Comparison of ENCODE assay signal across 11 cellular contexts in the genomic region with DNA sequence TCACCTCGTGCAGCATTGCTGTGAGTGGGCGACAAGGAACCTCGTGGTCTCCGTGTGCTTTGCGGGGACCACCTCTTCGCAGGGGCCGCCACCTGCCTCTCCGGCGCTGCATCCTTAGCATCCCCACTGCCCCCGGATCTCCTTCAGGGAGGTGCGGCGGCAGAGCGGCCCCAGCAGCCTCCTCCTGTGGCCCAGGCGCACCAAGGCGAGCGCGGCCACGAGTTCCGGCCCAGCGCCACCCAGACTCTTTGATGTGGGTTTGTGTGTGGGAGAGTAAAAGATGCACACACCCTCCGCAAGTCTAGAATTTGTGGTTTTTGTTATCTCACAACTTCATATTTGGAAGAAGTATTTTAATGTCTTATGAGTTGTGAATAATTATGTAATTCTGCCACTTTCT.
DNase-seq lines count a peak whose midpoint lies in the region; ATAC-seq, FAIRE-seq and TF ChIP-seq lines count a peak whose summit lies in the region.
"Had no signal": no experiment of that assay in that cellular context is flagged by ENCODE, and none has a peak within 500 bp of the region (broad histone marks: within the 10 kb centered on the region; RNA-seq: fewer than 3 reads in every experiment).

No MANE protein-coding gene starts in this region.

- H3K79me2 ChIP-seq in HCT116 (ENCODE audit: insufficient read depth, low read length): no peaks in the 10 kb centered on the region
- no peaks in the 10 kb centered on the region for H3K79me2 ChIP-seq in astrocyte (ENCODE audit: insufficient read depth, low read length)

- ATAC-seq in HCT116 (no peak), HG03139 (IDR thresholded peaks at IDR 0.05; ENCODE audit: unreplicated experiment) (no peak), GM21737 (IDR thresholded peaks at IDR 0.05; ENCODE audit: unreplicated experiment) (no peak)

- POLR2A ChIA-PET in HCT116 (lab: Charles Lee): no interaction called here
- POLR2A ChIA-PET in activated CD4-positive, alpha-beta memory T cell treated with anti-CD3 and anti-CD28 coated beads, Interleukin-2, amount 10 ng/mL, durations not matched to agents 7 days and 5 days (lab: Charles Lee): no interaction called here

- H2AFZ ChIP-seq in HCT116 (ENCODE audit: low read depth, low read length, poor library complexity, severe bottlenecking) (no peak overlapping the region), astrocyte (ENCODE audit: low read depth, low read length) (no peak overlapping the region)

- no peak overlapping the region for H3K27ac Mint-ChIP-seq in activated CD4-positive, alpha-beta memory T cell treated with anti-CD3 and anti-CD28 coated beads, Interleukin-2, amount 10 ng/mL, durations not matched to agents 7 days and 5 days
- H3K27ac Mint-ChIP-seq in astrocyte (ENCODE audit: unreplicated experiment): no peak overlapping the region

- intact Hi-C loops in HCT116 (cut with micrococcal nuclease): no loop called here

- H4K20me1 ChIP-seq in HCT116 (ENCODE audit: insufficient read depth) (no peaks in the 10 kb centered on the region), astrocyte (ENCODE audit: insufficient read depth, low read length) (no peaks in the 10 kb centered on the region)

- H3K4me3 Mint-ChIP-seq in activated CD4-positive, alpha-beta memory T cell treated with anti-CD3 and anti-CD28 coated beads, Interleukin-2, amount 10 ng/mL, durations not matched to agents 7 days and 5 days: no peak overlapping the region
- no peak overlapping the region for H3K4me3 Mint-ChIP-seq in astrocyte (ENCODE audit: unreplicated experiment)

- H3K4me2 ChIP-seq in HCT116 (ENCODE audit: low read length) (peak overlapping the region; percentile 32; the same call in 1 of the 2 replicates), astrocyte (ENCODE audit: low read length) (no peak overlapping the region)

- FAIRE-seq in astrocyte (lab: Jason Lieb, UNC): no peak
- FAIRE-seq: islet of Langerhans had no signal

- peaks cover 0 to 7% of the 10 kb centered on the region in 2 experiments; a peak in 1 of 4 replicates for H3K4me1 ChIP-seq in HCT116 (ENCODE audit: control insufficient read depth in 1 of 2, insufficient read depth in 2 of 2, low read length in 2 of 2)
- no peaks in the 10 kb centered on the region for H3K4me1 ChIP-seq in astrocyte (ENCODE audit: insufficient read depth, low read length)

- TF ChIP-seq CTCF in HCT116 (IDR thresholded peaks at IDR 0.05 in 2 of 3, conservative IDR thresholded peaks at IDR 0.05 in 1 of 3; ENCODE audit: borderline replicate concordance in 1 of 3, insufficient read depth in 1 of 3, low read depth in 2 of 3, low read length in 2 of 3) (no peak), astrocyte (IDR thresholded peaks at IDR 0.05; ENCODE audit: insufficient read depth, low read depth, low read length) (no peak)

- H3K9me3 ChIP-seq in HCT116 (ENCODE audit: control insufficient read depth in 1 of 2, insufficient read depth in 1 of 2, low read depth in 1 of 2, low read length in 2 of 2): no peaks in the 10 kb centered on the region
- no peaks in the 10 kb centered on the region for H3K9me3 ChIP-seq in astrocyte (ENCODE audit: insufficient read depth, low read depth, low read length)

- peaks cover 13% of the 10 kb centered on the region for H3K4me1 Mint-ChIP-seq in activated CD4-positive, alpha-beta memory T cell treated with anti-CD3 and anti-CD28 coated beads, Interleukin-2, amount 10 ng/mL, durations not matched to agents 7 days and 5 days
- peaks cover 19% of the 10 kb centered on the region for H3K4me1 Mint-ChIP-seq in astrocyte (ENCODE audit: low read depth, unreplicated experiment)

- H3K27me3 ChIP-seq in HCT116 (ENCODE audit: insufficient read depth, low read length): no peaks in the 10 kb centered on the region
- H3K27me3 ChIP-seq in astrocyte (ENCODE audit: insufficient read depth, low read length): peaks cover 8% of the 10 kb centered on the region

- H3K4me3 ChIP-seq in HCT116 (replicated peaks in 1 of 2; ENCODE audit: low read depth in 1 of 2, low read length in 2 of 2) (no peak overlapping the region), astrocyte (ENCODE audit: insufficient read depth, low read depth, low read length) (no peak overlapping the region)
- H3K4me3 ChIP-seq: dorsolateral prefrontal cortex had no signal

- CTCF ChIA-PET in HCT116 (lab: Charles Lee): no interaction called here
- CTCF ChIA-PET in activated CD4-positive, alpha-beta memory T cell treated with anti-CD3 and anti-CD28 coated beads, Interleukin-2, amount 10 ng/mL, durations not matched to agents 7 days and 5 days (lab: Charles Lee): no interaction called here

- no peaks in the 10 kb centered on the region for H3K36me3 Mint-ChIP-seq in activated CD4-positive, alpha-beta memory T cell treated with anti-CD3 and anti-CD28 coated beads, Interleukin-2, amount 10 ng/mL, durations not matched to agents 7 days and 5 days (ENCODE audit: low read depth)
- H3K36me3 Mint-ChIP-seq in astrocyte (ENCODE audit: low read depth, unreplicated experiment): no peaks in the 10 kb centered on the region

- DNase-seq in HCT116 (ENCODE audit: low read depth, low spot score) (no peak), astrocyte (ENCODE audit: low read depth) (peak; percentile 68), KG1 (lab: John Stamatoyannopoulos, UW) (no peak), NCI-H446 (lab: John Stamatoyannopoulos, UW) (no peak)
- DNase-seq in activated CD4-positive, alpha-beta memory T cell treated with anti-CD3 and anti-CD28 coated beads, Interleukin-2, amount 10 ng/mL, durations not matched to agents 7 days and 5 days: peak; percentile 71
- DNase-seq in stimulated activated CD4-positive, alpha-beta T cell treated with anti-CD3 and anti-CD28 coated beads, TNF-alpha, amount 100 ng/mL, for 24 hours (ENCODE audit: low read depth in 3 of 3): peak; percentile 14 to 68 (median 27)
- DNase-seq: dorsolateral prefrontal cortex, NCI-H1694 had no signal

- H3K36me3 ChIP-seq in HCT116 (ENCODE audit: control insufficient read depth in 1 of 2, insufficient read depth in 2 of 2, low read length in 2 of 2): no peaks in the 10 kb centered on the region
- no peaks in the 10 kb centered on the region for H3K36me3 ChIP-seq in astrocyte (ENCODE audit: insufficient read depth, low read length)

- H3K9ac ChIP-seq in HCT116 (ENCODE audit: low read length) (no peak overlapping the region), astrocyte (ENCODE audit: low read length) (no peak overlapping the region)

- no peak for TF ChIP-seq RAD21 in HCT116 (IDR thresholded peaks at IDR 0.05; ENCODE audit: low read depth)

- no peak overlapping the region for H3K27ac ChIP-seq in HCT116 (ENCODE audit: low read depth, low read length)
- no peak overlapping the region for H3K27ac ChIP-seq in astrocyte (ENCODE audit: low read depth, low read length)
- H3K27ac ChIP-seq: dorsolateral prefrontal cortex had no signal

- peaks cover 73% of the 10 kb centered on the region for H3K27me3 Mint-ChIP-seq in activated CD4-positive, alpha-beta memory T cell treated with anti-CD3 and anti-CD28 coated beads, Interleukin-2, amount 10 ng/mL, durations not matched to agents 7 days and 5 days
- H3K27me3 Mint-ChIP-seq in astrocyte (ENCODE audit: low read depth, unreplicated experiment): peaks cover 17% of the 10 kb centered on the region

- BruUV-seq in HCT116 (replicated peaks; lab: Mats Ljungman, UMichigan): no TSS peak

- TF ChIP-seq POLR2A in HCT116 (IDR thresholded peaks at IDR 0.05; ENCODE audit: borderline replicate concordance, extremely low read depth, insufficient read depth, insufficient read length): no peak

- H3K9me3 Mint-ChIP-seq in activated CD4-positive, alpha-beta memory T cell treated with anti-CD3 and anti-CD28 coated beads, Interleukin-2, amount 10 ng/mL, durations not matched to agents 7 days and 5 days: peaks cover 2% of the 10 kb centered on the region
- peaks cover 2% of the 10 kb centered on the region for H3K9me3 Mint-ChIP-seq in astrocyte (ENCODE audit: unreplicated experiment)

- H3K9me2 ChIP-seq in HCT116 (ENCODE audit: insufficient read depth): no peaks in the 10 kb centered on the region

- RAD21 ChIA-PET in HCT116 (lab: Charles Lee; ENCODE audit: low non-redundant PET in 1 of 2, low total read pairs in 2 of 2, uncharacterized antibody in 2 of 2, unreplicated experiment in 2 of 2): no interaction called here

TF ChIP-seq in HCT116, 20 proteins besides CTCF, POLR2A, EP300 and RAD21:
- no peak for TF ChIP-seq SP1 (IDR thresholded peaks at IDR 0.05; ENCODE audit: low read depth)
- peak; percentile 23 for TF ChIP-seq TCF7L2 (IDR thresholded peaks at IDR 0.05; ENCODE audit: borderline replicate concordance, extremely low read depth, insufficient read depth, insufficient read length)

Comparison
In these comparisons a context has a peak if more than half of its experiments do, and no peak if none do; other contexts are left out.
1. DNase-seq: peak in activated CD4-positive, alpha-beta memory T cell treated with anti-CD3 and anti-CD28 coated beads, Interleukin-2, amount 10 ng/mL, durations not matched to agents 7 days and 5 days (single experiment), astrocyte (single experiment) and stimulated activated CD4-positive, alpha-beta T cell treated with anti-CD3 and anti-CD28 coated beads, TNF-alpha, amount 100 ng/mL, for 24 hours (3 of 3); none in HCT116 (single experiment), KG1 (single experiment) and NCI-H446 (0 of 2).